Comparison of ENCODE assay signal across 8 cellular contexts in the genomic region with DNA sequence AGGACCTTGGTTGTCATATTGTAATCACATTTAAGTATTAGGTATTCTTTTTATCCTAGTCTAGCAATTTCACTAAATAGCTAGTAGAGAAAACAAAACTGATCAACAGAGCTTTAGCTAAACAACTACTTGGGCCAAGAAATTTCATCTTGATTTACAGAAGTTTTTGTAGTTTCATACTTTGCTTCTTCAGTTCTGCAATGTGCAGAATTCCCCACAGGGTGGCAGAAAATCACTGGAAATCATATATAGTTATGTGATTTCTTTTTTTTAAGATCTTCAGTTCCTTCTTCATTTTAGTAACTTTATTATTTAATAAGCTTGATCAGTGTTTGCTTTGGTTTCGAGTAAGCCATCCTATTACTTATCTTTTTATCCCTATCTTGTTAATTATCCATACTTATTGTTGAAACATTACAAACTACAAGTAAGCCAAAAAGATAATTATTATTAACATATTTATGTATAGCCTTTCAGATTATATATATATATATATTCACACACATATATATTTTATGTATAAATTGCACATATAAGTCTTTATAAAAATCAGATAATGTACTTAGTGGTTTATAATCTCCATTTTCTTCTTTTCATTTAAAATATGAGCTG. TPM values are rescaled to one million over a fixed set of nuclear protein-coding genes. Genes with fewer than 3 reads are reported as not detected.
A peak's percentile ranks its signal among the peaks of the same experiment; 100 is the strongest.
DNase-seq lines count a peak whose midpoint lies in the region; ATAC-seq, FAIRE-seq and TF ChIP-seq lines count a peak whose summit lies in the region.

No MANE protein-coding gene starts in this region.

- no peak overlapping the region for H2AFZ ChIP-seq in GM12878 (ENCODE audit: control insufficient read depth, low read depth, low read length)

- no peaks in the 10 kb centered on the region for H3K9me3 ChIP-seq in GM12878 (replicated peaks; ENCODE audit: control insufficient read depth, insufficient read depth, low read length)
- H3K9me3 ChIP-seq in testis, result no peaks in the 10 kb centered on the region

- DNase-seq in COLO668 (lab: John Stamatoyannopoulos, UW; ENCODE audit: unreplicated experiment) (peak; percentile 25), HT-29 (ENCODE audit: low spot score) (peak; percentile 78), RPMI7951 (ENCODE audit: low read depth) (peak; percentile 51), GM12878 (ENCODE audit: low read depth, low spot score) (peak; percentile 13), left kidney (ENCODE audit: low read depth, low spot score) (peak; percentile 65), testis (peak; percentile 67), cortex of kidney (lab: John Stamatoyannopoulos, UW) (no peak)

- BruUV-seq in GM12878 (replicated peaks; lab: Mats Ljungman, UMichigan), result no TSS peak

- intact Hi-C loops in GM12878 (cut with micrococcal nuclease; ENCODE audit: unreplicated experiment) (loop anchor here (10.0 kb wide), 2 partner anchors 494 to 634 kb away; no protein-coding TSS in a partner anchor), testis (cut with DNase I; ENCODE audit: low total_unique reads) (no loop called here)

- H3K4me2 ChIP-seq in GM12878 (ENCODE audit: control insufficient read depth, insufficient read depth), result no peak overlapping the region

- no peaks in the 10 kb centered on the region for H3K27me3 ChIP-seq in GM12878 (replicated peaks in 1 of 2; ENCODE audit: control insufficient read depth in 2 of 2, insufficient read depth in 2 of 2, low read length in 1 of 2)
- no peaks in the 10 kb centered on the region for H3K27me3 ChIP-seq in testis

- no peak overlapping the region for H3K4me3 ChIP-seq in GM12878
- no peak overlapping the region for H3K4me3 ChIP-seq in testis

- no peaks in the 10 kb centered on the region for H3K36me3 ChIP-seq in GM12878 (ENCODE audit: control insufficient read depth in 2 of 2, insufficient read depth in 2 of 2, low read length in 1 of 2)
- no peaks in the 10 kb centered on the region for H3K36me3 ChIP-seq in testis (ENCODE audit: low read depth, missing control alignments)

- RAD21 ChIA-PET in GM12878 (lab: Charles Lee; ENCODE audit: unreplicated experiment), result interaction anchor here (0.7 to 2.7 kb wide), 12 partner anchors 19 to 679 kb away, joined by 3 to 24 read pairs (median 4); a partner anchor contains a TSS

- H3K4me1 ChIP-seq in GM12878 (ENCODE audit: control insufficient read depth, insufficient read depth, low read length) (0 out of 2 replicates have a peak, but pooled peaks cover 5% of the 10 kb centered on the region), testis (peaks cover 15% of the 10 kb centered on the region)

- SMC1A ChIA-PET in GM12878 (lab: Charles Lee; ENCODE audit: uncharacterized antibody, unreplicated experiment), result interaction anchor here (0.6 to 2.7 kb wide), 14 partner anchors 10 to 668 kb away, joined by 3 to 12 read pairs (median 4); a partner anchor contains a TSS

- ATAC-seq in GM12878 (no peak), HG03095 (IDR thresholded peaks at IDR 0.05; ENCODE audit: unreplicated experiment) (no peak)

- no peak for FAIRE-seq in GM12878 (lab: Jason Lieb, UNC)

- no peak for TF ChIP-seq EP300 in GM12878 (IDR thresholded peaks at IDR 0.05; ENCODE audit: borderline replicate concordance in 1 of 2, control insufficient read depth in 1 of 2, low read depth in 2 of 2, low read length in 2 of 2)

- no peaks in the 10 kb centered on the region for H4K20me1 ChIP-seq in GM12878 (ENCODE audit: control insufficient read depth, insufficient read depth)

- no peak overlapping the region for H3K27ac ChIP-seq in GM12878 (ENCODE audit: control insufficient read depth, insufficient read depth)
- H3K27ac ChIP-seq in testis, result no peak overlapping the region

- no peak overlapping the region for H3K9ac ChIP-seq in GM12878 (ENCODE audit: control insufficient read depth, insufficient read depth, low read length)

- in situ Hi-C loops in GM12878 (cut with MboI), result no loop called here

- WGBS in GM12878 (ENCODE audit: insufficient coverage, insufficient replicate concordance, low lambda C conversion rate, missing lambda C conversion rate), result 0% methylated on average over 1 of the region's 1 CpG
- 22 to 57% methylated on average over 1 of the region's 1 CpG for WGBS in testis, 2 donors

- CTCF ChIA-PET in GM12878 (lab: Yijun Ruan, JAX), result interaction anchor here (0.6 to 4.8 kb wide), 31 partner anchors 8 to 1462 kb away, joined by 3 to 44 read pairs (median 3); no protein-coding TSS in a partner anchor

- POLR2A ChIA-PET in GM12878 (lab: Charles Lee), result interaction anchor here (0.6 kb wide), 1 partner anchor 540 kb away, joined by 4 read pairs; no protein-coding TSS in a partner anchor

- peak; percentile 59 to 64 (median 61) for TF ChIP-seq CTCF in GM12878 (IDR thresholded peaks at IDR 0.05 in 2 of 3, conservative IDR thresholded peaks at IDR 0.05 in 1 of 3; ENCODE audit: control insufficient read depth in 2 of 3, extremely low read depth in 1 of 3, insufficient read depth in 1 of 3, low read depth in 3 of 3, low read length in 3 of 3)
- peak; percentile 38 to 68 (median 66) for TF ChIP-seq CTCF in testis (IDR thresholded peaks at IDR 0.05)

- peaks cover 28% of the 10 kb centered on the region for H3K79me2 ChIP-seq in GM12878 (ENCODE audit: control insufficient read depth, insufficient read depth, low read length)

- no peak for TF ChIP-seq POLR2A in GM12878 (IDR thresholded peaks at IDR 0.05; ENCODE audit: low read depth, low read length)
- no peak for TF ChIP-seq POLR2A in testis (IDR thresholded peaks at IDR 0.05)

- TF ChIP-seq RAD21 in GM12878 (IDR thresholded peaks at IDR 0.05; ENCODE audit: insufficient read depth, low read depth, low read length), result peak; percentile 70

TF ChIP-seq in GM12878, 131 proteins besides CTCF, POLR2A, EP300 and RAD21 (continues in another document):
- TF ChIP-seq, protein P1, sequence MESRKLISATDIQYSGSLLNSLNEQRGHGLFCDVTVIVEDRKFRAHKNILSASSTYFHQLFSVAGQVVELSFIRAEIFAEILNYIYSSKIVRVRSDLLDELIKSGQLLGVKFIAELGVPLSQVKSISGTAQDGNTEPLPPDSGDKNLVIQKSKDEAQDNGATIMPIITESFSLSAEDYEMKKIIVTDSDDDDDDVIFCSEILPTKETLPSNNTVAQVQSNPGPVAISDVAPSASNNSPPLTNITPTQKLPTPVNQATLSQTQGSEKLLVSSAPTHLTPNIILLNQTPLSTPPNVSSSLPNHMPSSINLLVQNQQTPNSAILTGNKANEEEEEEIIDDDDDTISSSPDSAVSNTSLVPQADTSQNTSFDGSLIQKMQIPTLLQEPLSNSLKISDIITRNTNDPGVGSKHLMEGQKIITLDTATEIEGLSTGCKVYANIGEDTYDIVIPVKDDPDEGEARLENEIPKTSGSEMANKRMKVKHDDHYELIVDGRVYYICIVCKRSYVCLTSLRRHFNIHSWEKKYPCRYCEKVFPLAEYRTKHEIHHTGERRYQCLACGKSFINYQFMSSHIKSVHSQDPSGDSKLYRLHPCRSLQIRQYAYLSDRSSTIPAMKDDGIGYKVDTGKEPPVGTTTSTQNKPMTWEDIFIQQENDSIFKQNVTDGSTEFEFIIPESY (IDR thresholded peaks at IDR 0.05), result no peak
- TF ChIP-seq RAD51 (IDR thresholded peaks at IDR 0.05), result no peak
- peak; percentile 47; the same call in 1 of the 2 replicates for TF ChIP-seq SMC3 (IDR thresholded peaks at IDR 0.05; ENCODE audit: borderline replicate concordance, low read length)

RNA-seq across cellular contexts. Expression of a gene that starts 2.2 kb away (rescaled TPM):
- 58.8 and 63.2 TPM in 2 replicates for total RNA-seq in HT-29 (2014; rRNA removed; shearing (Covaris generic))
- total RNA-seq in RPMI7951 (2014; rRNA removed; shearing (Covaris generic)), result 127 and 159 TPM in 2 replicates
- total RNA-seq in GM12878 (2013; cell fraction: nucleolus; rRNA removed), result 109 and 110 TPM in 2 replicates
- total RNA-seq in GM12878 (2014; rRNA removed), result 61.2 and 68.1 TPM in 2 replicates
- 88.3 and 90.2 TPM in 2 replicates for total RNA-seq in GM12878 (2014; rRNA removed; fragmentation: Illumina TruSeq; extraction: Trizol)
- total RNA-seq in GM12878 (2021), result 60.2 and 63.1 TPM in 2 replicates
- 19.6 TPM for polyA plus RNA-seq in GM12878 (2011; ENCODE audit: low read depth)
- 51.8 and 86.2 TPM in 2 replicates for polyA plus RNA-seq in GM12878 (2011; rRNA removed)
- polyA plus RNA-seq in GM12878 (2011; cell fraction: cytosol; rRNA removed), result 22.8 and 49.6 TPM in 2 replicates
- 20.1 and 44.3 TPM in 2 replicates for polyA plus RNA-seq in GM12878 (2011; cell fraction: nucleus; rRNA removed)
- 40.0 and 41.6 TPM in 2 replicates for polyA plus RNA-seq in GM12878 (2012)
- 82.4 and 103 TPM in 2 replicates for polyA plus RNA-seq in GM12878 (2014; fragmentation: Illumina TruSeq; extraction: Trizol)
- 10 to 100 TPM; 29.9 to 58.5 TPM for polyA plus RNA-seq in GM12878 (2014; fragmentation: Nextera tagmentation; extraction: Ambion mirVana)
- 64.5 and 74.2 TPM in 2 replicates for polyA plus RNA-seq in GM12878 (2014; rRNA removed)
- polyA plus RNA-seq in GM12878 (2016; fragmentation: Nextera tagmentation; extraction: Ambion mirVana), result 100 to 1,000 TPM; 113 to 122 TPM
- 11.2 and 23.2 TPM in 2 replicates for polyA minus RNA-seq in GM12878 (2011; rRNA and poly(A)+ RNA removed)
- 18.8 and 22.9 TPM in 2 replicates for polyA minus RNA-seq in GM12878 (2011; cell fraction: cytosol; rRNA and poly(A)+ RNA removed)
- 16.2 and 27.7 TPM in 2 replicates for polyA minus RNA-seq in GM12878 (2011; cell fraction: nucleus; rRNA and poly(A)+ RNA removed)
- total RNA-seq in testis, result 100 to 1,000 TPM; 133 to 145 TPM
- polyA plus RNA-seq in testis (ENCODE audit: insufficient read depth, low read depth, low replicate concordance), result 47.9 TPM

RNA-seq across cellular contexts. Expression of a gene that starts 34.0 kb away (rescaled TPM):
- 81.4 and 95.4 TPM in 2 replicates for total RNA-seq in HT-29 (2014; rRNA removed; shearing (Covaris generic))
- 106 and 121 TPM in 2 replicates for total RNA-seq in RPMI7951 (2014; rRNA removed; shearing (Covaris generic))
- total RNA-seq in GM12878 (2013; cell fraction: nucleolus; rRNA removed), result 23.3 and 27.0 TPM in 2 replicates
- 89.2 and 104 TPM in 2 replicates for total RNA-seq in GM12878 (2014; rRNA removed)
- 98.1 and 105 TPM in 2 replicates for total RNA-seq in GM12878 (2014; rRNA removed; fragmentation: Illumina TruSeq; extraction: Trizol)
- 150 and 160 TPM in 2 replicates for total RNA-seq in GM12878 (2021)
- polyA plus RNA-seq in GM12878 (2011; ENCODE audit: low read depth), result 56.6 TPM
- polyA plus RNA-seq in GM12878 (2011; rRNA removed), result 93.9 and 172 TPM in 2 replicates
- polyA plus RNA-seq in GM12878 (2011; cell fraction: cytosol; rRNA removed), result 43.4 and 48.7 TPM in 2 replicates
- 22.4 and 46.6 TPM in 2 replicates for polyA plus RNA-seq in GM12878 (2011; cell fraction: nucleus; rRNA removed)
- polyA plus RNA-seq in GM12878 (2012), result 68.8 and 94.4 TPM in 2 replicates
- 108 and 124 TPM in 2 replicates for polyA plus RNA-seq in GM12878 (2014; fragmentation: Illumina TruSeq; extraction: Trizol)
- 100 to 1,000 TPM; 479 to 565 TPM for polyA plus RNA-seq in GM12878 (2014; fragmentation: Nextera tagmentation; extraction: Ambion mirVana)
- 101 and 103 TPM in 2 replicates for polyA plus RNA-seq in GM12878 (2014; rRNA removed)
- polyA plus RNA-seq in GM12878 (2016; fragmentation: Nextera tagmentation; extraction: Ambion mirVana), result 100 to 1,000 TPM; 486 to 493 TPM
- polyA minus RNA-seq in GM12878 (2011; rRNA and poly(A)+ RNA removed), result 13.6 and 15.9 TPM in 2 replicates
- 9.5 and 14.2 TPM in 2 replicates for polyA minus RNA-seq in GM12878 (2011; cell fraction: cytosol; rRNA and poly(A)+ RNA removed)
- polyA minus RNA-seq in GM12878 (2011; cell fraction: nucleus; rRNA and poly(A)+ RNA removed), result 8.7 and 11.8 TPM in 2 replicates
- total RNA-seq in testis, result 100 to 1,000 TPM in 1 of 2 donors, 10 to 100 TPM in 1; 82.9 to 120 TPM
- 579 TPM for polyA plus RNA-seq in testis (ENCODE audit: insufficient read depth, low read depth, low replicate concordance)
